8 cellular contexts compared by ENCODE assay signal in genomic region chr3:13879102-13879945, GRCh38. TPM values are rescaled to one million over a fixed set of nuclear protein-coding genes. Genes with fewer than 3 reads are reported as not detected.
DNase-seq lines count a peak whose midpoint lies in the region; ATAC-seq and TF ChIP-seq lines count a peak whose summit lies in the region.

No MANE protein-coding gene starts in this region.

- peaks cover 15% of the 10 kb centered on the region for H3K4me1 Mint-ChIP-seq in activated B cell treated with CpG ODN at 0.5 μM for 24 hours

- peak; percentile 17 for DNase-seq in Daoy (ENCODE audit: low read depth)
- no peak for DNase-seq in activated B cell treated with CpG ODN at 0.5 μM for 24 hours
- peak in 6 of 10 donors; percentile 19 to 90 (median 58) for DNase-seq in posterior cingulate gyrus
- no peak for DNase-seq in NCI-H524 treated with DMSO at 0.1 percent for 48 hours (lab: John Stamatoyannopoulos, UW)

- intact Hi-C loops in activated B cell treated with CpG ODN at 0.5 μM for 24 hours (cut with micrococcal nuclease) (no loop called here), posterior cingulate gyrus (cut with DNase I) (no loop called here)

- no peak for TF ChIP-seq CTCF in activated B cell treated with CpG ODN at 0.5 μM for 24 hours (IDR thresholded peaks at IDR 0.05)

- POLR2A ChIA-PET in activated B cell treated with CpG ODN at 0.5 μM for 24 hours (lab: Charles Lee) = no interaction called here

- no peak overlapping the region for H3K27ac Mint-ChIP-seq in activated B cell treated with CpG ODN at 0.5 μM for 24 hours

- H3K4me3 Mint-ChIP-seq in activated B cell treated with CpG ODN at 0.5 μM for 24 hours = peak overlapping the region; percentile 24

- CTCF ChIA-PET in activated B cell treated with CpG ODN at 0.5 μM for 24 hours (lab: Charles Lee) = no interaction called here

- ATAC-seq in activated B cell treated with CpG ODN at 0.5 μM for 24 hours (ENCODE audit: low read depth) (no peak), esophagus mucosa (peak; percentile 19), HG03108 (IDR thresholded peaks at IDR 0.05; ENCODE audit: unreplicated experiment) (no peak), HG03095 (IDR thresholded peaks at IDR 0.05; ENCODE audit: unreplicated experiment) (no peak), HG03457 (IDR thresholded peaks at IDR 0.05; ENCODE audit: unreplicated experiment) (no peak)

- peaks cover 51% of the 10 kb centered on the region for H3K27me3 Mint-ChIP-seq in activated B cell treated with CpG ODN at 0.5 μM for 24 hours

- H3K36me3 Mint-ChIP-seq in activated B cell treated with CpG ODN at 0.5 μM for 24 hours (ENCODE audit: low read depth) = no peaks in the 10 kb centered on the region

- no peaks in the 10 kb centered on the region for H3K9me3 Mint-ChIP-seq in activated B cell treated with CpG ODN at 0.5 μM for 24 hours

RNA-seq across cellular contexts. Expression of gene WNT7A, which starts 0.5 kb away (rescaled TPM):
- total RNA-seq in Daoy (2014; rRNA removed; shearing (Covaris generic)) = 0.09 and 0.29 TPM in 2 replicates
- not detected in 2 replicates for total RNA-seq in activated B cell treated with CpG ODN at 0.5 μM for 24 hours
- total RNA-seq in esophagus mucosa = 0.16 TPM

Comparison
In these comparisons a context has a peak if more than half of its experiments do, and no peak if none do; other contexts are left out.
1. DNase-seq: peak in Daoy (single experiment) and posterior cingulate gyrus (6 of 10); none in activated B cell treated with CpG ODN at 0.5 μM for 24 hours (single experiment) and NCI-H524 treated with DMSO at 0.1 percent for 48 hours (single experiment).